8 cellular contexts compared by ENCODE assay signal in the genomic region with DNA sequence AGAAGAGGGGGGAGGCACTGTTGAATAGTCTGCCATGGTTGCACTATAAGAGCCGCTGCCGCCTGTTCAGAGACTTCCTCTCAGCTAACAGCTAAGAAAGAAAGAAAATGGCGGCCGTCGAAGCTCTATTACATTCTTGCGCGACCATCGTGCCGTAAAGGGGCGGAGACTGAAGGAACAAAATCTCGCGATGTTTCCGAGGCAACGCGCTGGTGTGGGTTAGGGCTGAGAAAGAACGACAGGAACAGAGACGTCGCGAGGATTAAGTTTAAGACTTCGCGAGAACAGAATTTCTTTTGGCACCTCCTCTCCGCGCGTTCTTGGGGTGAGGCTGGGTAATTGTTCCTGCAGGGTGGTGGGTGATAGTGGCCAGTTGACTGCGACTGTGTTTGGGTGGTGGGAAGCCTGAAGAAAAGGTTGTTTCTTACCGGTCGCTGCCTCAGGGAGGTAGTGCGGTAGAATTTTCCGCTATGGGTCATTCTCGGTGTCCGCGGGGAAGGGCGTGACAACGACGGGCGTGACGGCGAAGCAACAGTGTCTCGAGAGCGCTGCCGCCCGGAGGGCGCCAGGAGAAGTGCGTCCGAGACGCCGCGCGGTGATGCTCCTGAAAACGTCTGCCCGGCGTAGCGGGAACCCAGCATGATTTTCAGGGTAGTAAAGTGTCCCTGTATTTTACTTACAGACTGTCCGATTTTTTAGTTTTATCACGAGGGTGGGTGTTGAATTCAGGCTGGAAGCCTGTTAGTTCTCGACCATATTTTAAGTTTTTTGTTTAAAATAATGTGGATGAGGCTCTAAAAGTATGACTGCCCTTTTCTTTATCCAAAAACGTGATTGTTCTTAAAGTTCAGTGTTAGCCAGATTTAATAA. TPM values are rescaled to one million over a fixed set of nuclear protein-coding genes. Genes with fewer than 3 reads are reported as not detected.
DNase-seq lines count a peak whose midpoint lies in the region; ATAC-seq lines count a peak whose summit lies in the region.

A gene with protein sequence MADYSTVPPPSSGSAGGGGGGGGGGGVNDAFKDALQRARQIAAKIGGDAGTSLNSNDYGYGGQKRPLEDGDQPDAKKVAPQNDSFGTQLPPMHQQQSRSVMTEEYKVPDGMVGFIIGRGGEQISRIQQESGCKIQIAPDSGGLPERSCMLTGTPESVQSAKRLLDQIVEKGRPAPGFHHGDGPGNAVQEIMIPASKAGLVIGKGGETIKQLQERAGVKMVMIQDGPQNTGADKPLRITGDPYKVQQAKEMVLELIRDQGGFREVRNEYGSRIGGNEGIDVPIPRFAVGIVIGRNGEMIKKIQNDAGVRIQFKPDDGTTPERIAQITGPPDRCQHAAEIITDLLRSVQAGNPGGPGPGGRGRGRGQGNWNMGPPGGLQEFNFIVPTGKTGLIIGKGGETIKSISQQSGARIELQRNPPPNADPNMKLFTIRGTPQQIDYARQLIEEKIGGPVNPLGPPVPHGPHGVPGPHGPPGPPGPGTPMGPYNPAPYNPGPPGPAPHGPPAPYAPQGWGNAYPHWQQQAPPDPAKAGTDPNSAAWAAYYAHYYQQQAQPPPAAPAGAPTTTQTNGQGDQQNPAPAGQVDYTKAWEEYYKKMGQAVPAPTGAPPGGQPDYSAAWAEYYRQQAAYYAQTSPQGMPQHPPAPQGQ (minus strand): TSS at position 104 of the 870 bp plus-strand sequence. CDS start 68 bp downstream, at position 36.

- peak; percentile 68 for ATAC-seq in GM19468 (IDR thresholded peaks at IDR 0.05; ENCODE audit: extremely low read depth, unreplicated experiment)

- peak within 1 kb of the TSS; percentile 29 for H3K4me2 ChIP-seq in mesendoderm (ENCODE audit: low read length)

- no peaks in the 10 kb centered on the region for H3K79me1 ChIP-seq in mesendoderm (ENCODE audit: low read length)

- H3K9ac ChIP-seq in endocrine pancreas (ENCODE audit: control insufficient read depth, insufficient read depth, low read length) (peak within 1 kb of the TSS; percentile 100), mesendoderm (ENCODE audit: low read length) (peak within 1 kb of the TSS; percentile 99)

- H2AK5ac ChIP-seq in mesendoderm (ENCODE audit: low read length): peak within 1 kb of the TSS; percentile 8

- no peaks in the 10 kb centered on the region for H3K36me3 ChIP-seq in endocrine pancreas (ENCODE audit: control insufficient read depth, insufficient read depth, low read length)
- H3K36me3 ChIP-seq in mesendoderm (ENCODE audit: control insufficient read depth, insufficient read depth, low read length): no peaks in the 10 kb centered on the region

- no CpG with 5 or more reads among the region's 57 CpGs for WGBS in mesendoderm (ENCODE audit: extremely low coverage, insufficient coverage, low lambda C conversion rate)

- H4K5ac ChIP-seq in mesendoderm (ENCODE audit: low read length): peak within 1 kb of the TSS; percentile 71

- H3K4me1 ChIP-seq in endocrine pancreas (ENCODE audit: control insufficient read depth, insufficient read depth, low read length) (peaks cover 35% of the 10 kb centered on the region), mesendoderm (ENCODE audit: control insufficient read depth, low read depth, low read length) (no peaks in the 10 kb centered on the region)

- H3K4ac ChIP-seq in mesendoderm (ENCODE audit: low read depth, low read length): peak within 1 kb of the TSS; percentile 100

- H3K27ac ChIP-seq in mesendoderm (ENCODE audit: low read depth, low read length): peak within 1 kb of the TSS; percentile 99

- peak within 1 kb of the TSS; percentile 90 for H3K18ac ChIP-seq in mesendoderm (ENCODE audit: low read length)

- H2BK5ac ChIP-seq in mesendoderm (ENCODE audit: low read length): peak within 1 kb of the TSS; percentile 89

- H3K23ac ChIP-seq in mesendoderm (ENCODE audit: low read length): peak within 1 kb of the TSS; percentile 96

- DNase-seq in COLO829 (ENCODE audit: low spot score) (peak; percentile 90), HS-5 (ENCODE audit: low read depth) (peak; percentile 98), NK-92 (lab: John Stamatoyannopoulos, UW; ENCODE audit: unreplicated experiment) (peak; percentile 54), mesendoderm (peak; percentile 99)
- DNase-seq in activated CD8-positive, alpha-beta memory T cell treated with anti-CD3 and anti-CD28 coated beads for 24 hours: peak; percentile 95
- peak; percentile 91 for DNase-seq in stimulated activated CD8-positive, alpha-beta memory T cell treated with anti-CD3 and anti-CD28 coated beads, Interleukin-15, amount 100 ng/mL, for 1 hour (ENCODE audit: low read depth)

- H2BK120ac ChIP-seq in mesendoderm (ENCODE audit: low read depth, low read length): peak within 1 kb of the TSS; percentile 29

- H3K4me3 ChIP-seq in endocrine pancreas (ENCODE audit: control insufficient read depth, insufficient read depth, low read length) (peak within 1 kb of the TSS; percentile 100), mesendoderm (ENCODE audit: low read length) (peak within 1 kb of the TSS; percentile 96)

- H3K56ac ChIP-seq in mesendoderm (ENCODE audit: low read length): peak within 1 kb of the TSS; percentile 100

- H3K9me3 ChIP-seq in endocrine pancreas (ENCODE audit: control insufficient read depth, low read length): no peaks in the 10 kb centered on the region

- H3K79me2 ChIP-seq in mesendoderm (ENCODE audit: control insufficient read depth, insufficient read depth, low read length): peaks cover 69% of the 10 kb centered on the region

- no peaks in the 10 kb centered on the region for H3K27me3 ChIP-seq in endocrine pancreas (ENCODE audit: control insufficient read depth, insufficient read depth, low read length)
- no peaks in the 10 kb centered on the region for H3K27me3 ChIP-seq in mesendoderm (ENCODE audit: insufficient read depth, low read length, poor library complexity)

- H2BK15ac ChIP-seq in mesendoderm (replicated peaks; ENCODE audit: low read depth): no peak within 1 kb of the TSS

- H4K8ac ChIP-seq in mesendoderm (ENCODE audit: low read depth, low read length): peak within 1 kb of the TSS; percentile 43

RNA-seq across cellular contexts. Expression of the gene that starts here (rescaled TPM):
- 264 TPM for polyA plus RNA-seq in mesendoderm (2013, experiment 1 of 2)
- polyA plus RNA-seq in mesendoderm (2013, experiment 2 of 2): 264 TPM

Comparison
In these comparisons a context has a peak if more than half of its experiments do, and no peak if none do; other contexts are left out.
1. Peak in every context shown above with its lines: DNase-seq, ATAC-seq, H3K4me3 ChIP-seq and H3K27ac ChIP-seq.